16 cellular contexts compared by ENCODE assay signal in genomic region chr9:36987891-36988290, GRCh38. TPM values are rescaled to one million over a fixed set of nuclear protein-coding genes. Genes with fewer than 3 reads are reported as not detected.
A peak's percentile ranks its signal among the peaks of the same experiment; 100 is the strongest.
DNase-seq lines count a peak whose midpoint lies in the region; ATAC-seq, FAIRE-seq and TF ChIP-seq lines count a peak whose summit lies in the region.
"Had no signal": no experiment of that assay in that cellular context is flagged by ENCODE, and none has a peak within 500 bp of the region (broad histone marks: within the 10 kb centered on the region; RNA-seq: fewer than 3 reads in every experiment).

No MANE protein-coding gene starts in this region.

- no peak overlapping the region for H4K8ac ChIP-seq in H1 (ENCODE audit: extremely low read depth, insufficient read depth, low read length)

- H3K23me2 ChIP-seq in H1 (ENCODE audit: low read depth, low read length), result peaks cover 7% of the 10 kb centered on the region; the same call in 1 of the 2 replicates

- H3K79me1 ChIP-seq in H1 (ENCODE audit: low read depth, low read length), result no peaks in the 10 kb centered on the region

- CTCF ChIA-PET in H1 (lab: Charles Lee; ENCODE audit: partially characterized antibody), result interaction anchor here (0.7 to 22.2 kb wide), 15 partner anchors 7 to 376 kb away, joined by 3 to 657 read pairs (median 3); no protein-coding TSS in a partner anchor

- no peak overlapping the region for H2BK20ac ChIP-seq in H1 (ENCODE audit: low read length)

- peak overlapping the region; percentile 86 to 93 for H3K4me2 ChIP-seq in H1 (ENCODE audit: insufficient read depth in 1 of 2, low read depth in 2 of 2, low read length in 2 of 2)
- no peak overlapping the region for H3K4me2 ChIP-seq in Karpas-422 (ENCODE audit: low read depth, low read length, poor library complexity, severe bottlenecking)

- H3K9me3 ChIP-seq in HUES48 (ENCODE audit: control insufficient read depth, insufficient read depth, low read length), result no peaks in the 10 kb centered on the region
- H3K9me3 ChIP-seq in H1 (ENCODE audit: insufficient read depth in 2 of 2, low read depth in 1 of 2, low read length in 1 of 2), result no peaks in the 10 kb centered on the region
- H3K9me3 ChIP-seq in Karpas-422 (ENCODE audit: low read length), result no peaks in the 10 kb centered on the region

- H3K56ac ChIP-seq in H1 (replicated peaks; ENCODE audit: insufficient read length, low read depth, low read length), result no peak overlapping the region

- H3K27me3 Mint-ChIP-seq in activated CD4-positive, alpha-beta T cell treated with anti-CD3 and anti-CD28 coated beads, Interleukin-2, amount 10 ng/mL, durations not matched to agents 24 days and 14 days, result peaks cover 61% of the 10 kb centered on the region

- no peak for ATAC-seq in GM18502 (IDR thresholded peaks at IDR 0.05; ENCODE audit: poor library complexity, unreplicated experiment)

- H3K9ac ChIP-seq in HUES48 (ENCODE audit: low read depth, low read length) (no peak overlapping the region), H1 (replicated peaks in 1 of 4; ENCODE audit: extremely low read depth in 1 of 4, low read depth in 3 of 4, low read length in 3 of 4) (no peak overlapping the region), Karpas-422 (ENCODE audit: low read length) (no peak overlapping the region)

- H2AFZ ChIP-seq in H1 (ENCODE audit: low read length) (no peak overlapping the region), Karpas-422 (ENCODE audit: low read length) (no peak overlapping the region)

- H3K4me3 ChIP-seq in HUES48 (ENCODE audit: low read depth, low read length), result peak overlapping the region; percentile 59; the same call in 1 of the 2 replicates
- peak overlapping the region in 3 of 4 experiments; percentile 8 to 62 (median 52); a peak in 5 of 8 replicates for H3K4me3 ChIP-seq in H1 (ENCODE audit: extremely low read depth in 1 of 4, insufficient read depth in 2 of 4, low read depth in 3 of 4, low read length in 4 of 4)
- H3K4me3 ChIP-seq in Karpas-422 (ENCODE audit: low read length), result no peak overlapping the region
- H3K4me3 ChIP-seq: tibial nerve had no signal

- no peak for TF ChIP-seq RAD21 in H1 (IDR thresholded peaks at IDR 0.05 in 1 of 2, conservative IDR thresholded peaks at IDR 0.05 in 1 of 2; ENCODE audit: low read depth in 2 of 2, low read length in 2 of 2)

- H2AK5ac ChIP-seq in H1 (ENCODE audit: low read depth, low read length), result no peak overlapping the region

- H3K36me3 ChIP-seq in HUES48 (ENCODE audit: control insufficient read depth, insufficient read depth, low read length), result no peaks in the 10 kb centered on the region
- H3K36me3 ChIP-seq in H1 (ENCODE audit: control insufficient read depth in 2 of 4, insufficient read depth in 4 of 4, low read length in 3 of 4), result no peaks in the 10 kb centered on the region
- peaks cover 66% of the 10 kb centered on the region for H3K36me3 ChIP-seq in Karpas-422 (ENCODE audit: insufficient read depth, low read length)
- H3K36me3 ChIP-seq: tibial nerve had no signal

- H3K23ac ChIP-seq in H1 (ENCODE audit: insufficient read length), result no peak overlapping the region

- H3K27ac Mint-ChIP-seq in activated CD4-positive, alpha-beta T cell treated with anti-CD3 and anti-CD28 coated beads, Interleukin-2, amount 10 ng/mL, durations not matched to agents 24 days and 14 days, result no peak overlapping the region

- no peak overlapping the region for H3K18ac ChIP-seq in H1 (ENCODE audit: extremely low read depth, low read length)

- WGBS in H1 (ENCODE audit: extremely low coverage in 1 of 2, insufficient coverage in 1 of 2, insufficient read length in 1 of 2, insufficient replicate concordance in 2 of 2, low coverage in 1 of 2, low lambda C conversion rate in 2 of 2, missing lambda C conversion rate in 1 of 2), 2 experiments, result 11% methylated on average over 14 of the region's 14 CpGs; no CpG with 5 or more reads in 1 of the 2 experiments

- POLR2A ChIA-PET in H1 (lab: Charles Lee; ENCODE audit: partially characterized antibody), result interaction anchor here (1.0 kb wide), 1 partner anchor 28 kb away, joined by 3 read pairs; no protein-coding TSS in a partner anchor

- no peaks in the 10 kb centered on the region for H3K9me2 ChIP-seq in Karpas-422 (replicated peaks; ENCODE audit: insufficient read depth, low read length)

- no peak for DNase-seq in activated CD4-positive, alpha-beta T cell treated with anti-CD3 and anti-CD28 coated beads, Interleukin-2, amount 10 ng/mL, durations not matched to agents 24 days and 14 days
- DNase-seq in activated CD4-positive, alpha-beta T cell treated with anti-CD3 and anti-CD28 coated beads, Interleukin-2, amount 50 U/mL, for 1 hour, result no peak
- no peak for DNase-seq in H1 (ENCODE audit: low read depth in 1 of 2, low spot score in 2 of 2)
- DNase-seq in retina, result peak; percentile 36
- no peak for DNase-seq in Karpas-422
- DNase-seq in NCI-H2107 treated with DMSO at 0.1 percent for 48 hours (lab: John Stamatoyannopoulos, UW; ENCODE audit: unreplicated experiment), result no peak
- DNase-seq: activated CD4-positive, CD25-positive, alpha-beta regulatory T cell treated with anti-CD3 and anti-CD28 coated beads, Interleukin-2, amount 50 U/mL, for 72 hours; DMS53; erythroblast; NCI-H748 treated with DMSO at 0.1 percent for 48 hours had no signal

- no peak for TF ChIP-seq EP300 in H1 (IDR thresholded peaks at IDR 0.05; ENCODE audit: borderline replicate concordance in 1 of 2, low read depth in 2 of 2, low read length in 2 of 2)

- no peak for TF ChIP-seq POLR2A in H1 (IDR thresholded peaks at IDR 0.05; ENCODE audit: control extremely low read depth in 1 of 2, low read depth in 2 of 2, low read length in 2 of 2)

- H3K4ac ChIP-seq in H1 (replicated peaks; ENCODE audit: insufficient read length, low read depth, low read length), result no peak overlapping the region

- no peak for TF ChIP-seq CTCF in H1 (IDR thresholded peaks at IDR 0.05; ENCODE audit: control extremely low read depth in 1 of 3, insufficient read depth in 1 of 3, low read depth in 1 of 3, low read length in 3 of 3)

- no peak overlapping the region for H4K5ac ChIP-seq in H1 (ENCODE audit: insufficient read length, low read depth, low read length)

- H3K27ac ChIP-seq in HUES48 (ENCODE audit: low read depth, low read length), result no peak overlapping the region
- H3K27ac ChIP-seq in H1 (ENCODE audit: low read depth, low read length), result no peak overlapping the region
- H3K27ac ChIP-seq in Karpas-422 (ENCODE audit: low read length), result no peak overlapping the region
- H3K27ac ChIP-seq: tibial nerve had no signal

- peaks cover 8 to 13% of the 10 kb centered on the region in 2 experiments for H4K20me1 ChIP-seq in H1 (replicated peaks in 1 of 2; ENCODE audit: control insufficient read depth in 1 of 2, insufficient read depth in 2 of 2, low read length in 2 of 2)
- 0 out of 2 replicates have a peak, but pooled peaks cover 10% of the 10 kb centered on the region for H4K20me1 ChIP-seq in Karpas-422 (ENCODE audit: insufficient read depth, low read depth, low read length)

- H2BK5ac ChIP-seq in H1 (ENCODE audit: low read depth, low read length), result no peak overlapping the region

- H2BK12ac ChIP-seq in H1 (ENCODE audit: low read depth, low read length), result no peak overlapping the region

- intact Hi-C loops in activated CD4-positive, alpha-beta T cell treated with anti-CD3 and anti-CD28 coated beads, Interleukin-2, amount 10 ng/mL, durations not matched to agents 24 days and 14 days (cut with micrococcal nuclease), result loop anchor here (5.0 kb wide), 1 partner anchor 49 kb away; no protein-coding TSS in a partner anchor

- peaks cover 17% of the 10 kb centered on the region for H3K9me3 Mint-ChIP-seq in activated CD4-positive, alpha-beta T cell treated with anti-CD3 and anti-CD28 coated beads, Interleukin-2, amount 10 ng/mL, durations not matched to agents 24 days and 14 days

- FAIRE-seq in H1 (lab: Jason Lieb, UNC), result no peak
- FAIRE-seq: A204.1 had no signal

- H3K14ac ChIP-seq in H1 (ENCODE audit: insufficient read length), result no peak overlapping the region

- H4K91ac ChIP-seq in H1 (replicated peaks; ENCODE audit: insufficient read length, low read length), result no peak overlapping the region

- no peak overlapping the region for H2BK120ac ChIP-seq in H1 (replicated peaks; ENCODE audit: low read depth, low read length)

- H3K36me3 Mint-ChIP-seq in activated CD4-positive, alpha-beta T cell treated with anti-CD3 and anti-CD28 coated beads, Interleukin-2, amount 10 ng/mL, durations not matched to agents 24 days and 14 days (ENCODE audit: low read depth), result peaks cover 5% of the 10 kb centered on the region

- H3K27me3 ChIP-seq in HUES48 (ENCODE audit: control insufficient read depth, insufficient read depth, low read length), result peaks cover 94% of the 10 kb centered on the region
- H3K27me3 ChIP-seq in H1 (replicated peaks in 1 of 4; ENCODE audit: control insufficient read depth in 3 of 4, extremely low read depth in 1 of 4, insufficient read depth in 3 of 4, low read length in 3 of 4), result peaks cover 49 to 77% (median 72%) of the 10 kb centered on the region in 4 experiments
- no peaks in the 10 kb centered on the region for H3K27me3 ChIP-seq in Karpas-422 (ENCODE audit: low read length)

- peaks cover 18% of the 10 kb centered on the region for H3K4me1 ChIP-seq in HUES48 (ENCODE audit: control insufficient read depth, insufficient read depth, low read length)
- H3K4me1 ChIP-seq in H1 (replicated peaks in 1 of 4; ENCODE audit: control insufficient read depth in 3 of 4, insufficient read depth in 4 of 4, low read length in 3 of 4), result peaks cover 0 to 19% (median 14%) of the 10 kb centered on the region in 4 experiments; a peak in 6 of 7 replicates
- H3K4me1 ChIP-seq in Karpas-422 (ENCODE audit: low read length), result peaks cover 26% of the 10 kb centered on the region

- no peaks in the 10 kb centered on the region for H3K79me2 ChIP-seq in H1 (ENCODE audit: control insufficient read depth in 1 of 2, insufficient read depth in 2 of 2, low read length in 2 of 2)
- peaks cover 93% of the 10 kb centered on the region for H3K79me2 ChIP-seq in Karpas-422 (ENCODE audit: low read length)

- peak overlapping the region; percentile 3 for H3K4me3 Mint-ChIP-seq in activated CD4-positive, alpha-beta T cell treated with anti-CD3 and anti-CD28 coated beads, Interleukin-2, amount 10 ng/mL, durations not matched to agents 24 days and 14 days
- H3K4me3 Mint-ChIP-seq: central memory CD8-positive, alpha-beta T cell had no signal

- H2BK15ac ChIP-seq in H1 (ENCODE audit: low read length), result no peak overlapping the region

- H3K4me1 Mint-ChIP-seq in activated CD4-positive, alpha-beta T cell treated with anti-CD3 and anti-CD28 coated beads, Interleukin-2, amount 10 ng/mL, durations not matched to agents 24 days and 14 days, result peaks cover 5% of the 10 kb centered on the region

RNA-seq across cellular contexts. Expression of gene PAX5, which starts 46.2 kb away (rescaled TPM):
- total RNA-seq in activated CD4-positive, alpha-beta T cell treated with anti-CD3 and anti-CD28 coated beads, Interleukin-2, amount 10 ng/mL, durations not matched to agents 24 days and 14 days, result 0.16 and 0.33 TPM in 2 replicates
- 0.13 and 0.43 TPM in 2 replicates for total RNA-seq in H1 (2021; fragmentation: NEBNext Ultra II Directional; extraction: Animal tissue kit (Norgen Biotek cat#: 25700))
- polyA plus RNA-seq in H1 (2011; rRNA removed), result 0.29 and 0.44 TPM in 2 replicates
- 0.09 TPM for polyA plus RNA-seq in H1 (2011; cell fraction: cytosol; rRNA removed)
- 0.14 TPM for polyA plus RNA-seq in H1 (2011; cell fraction: nucleus; rRNA removed)
- 0.14 to 0.19 TPM (median 0.18 TPM) in 4 replicates for polyA plus RNA-seq in H1 (2012, experiment 1 of 2)
- polyA plus RNA-seq in H1 (2012, experiment 2 of 2), result 0.07 TPM
- polyA plus RNA-seq in H1 (2013, experiment 1 of 2), result 0.14 TPM
- polyA plus RNA-seq in H1 (2013, experiment 2 of 2), result 0.18 TPM
- polyA minus RNA-seq in H1 (2011; rRNA and poly(A)+ RNA removed), result 0.09 and 0.27 TPM in 2 replicates
- not detected for polyA minus RNA-seq in H1 (2011; cell fraction: cytosol; rRNA and poly(A)+ RNA removed)
- 0.90 TPM for polyA minus RNA-seq in H1 (2011; cell fraction: nucleus; rRNA and poly(A)+ RNA removed)
- 88.9 and 93.3 TPM in 2 replicates for total RNA-seq in Karpas-422 (2014; rRNA removed; shearing (Covaris generic); ENCODE audit: low replicate concordance)
- total RNA-seq: skeletal muscle tissue, tibial nerve had no signal

Comparison
In these comparisons a context has a peak if more than half of its experiments do, and no peak if none do; other contexts are left out.
1. RNA of gene PAX5, which starts 46.2 kb away (total RNA-seq): 88.9 to 93.3 TPM in Karpas-422; 0.13 to 0.43 TPM in H1 and 0.16 to 0.33 TPM in activated CD4-positive, alpha-beta T cell treated with anti-CD3 and anti-CD28 coated beads, Interleukin-2, amount 10 ng/mL, durations not matched to agents 24 days and 14 days; every median in the first group is over 10 times any median in the second.